In the genomic region with DNA sequence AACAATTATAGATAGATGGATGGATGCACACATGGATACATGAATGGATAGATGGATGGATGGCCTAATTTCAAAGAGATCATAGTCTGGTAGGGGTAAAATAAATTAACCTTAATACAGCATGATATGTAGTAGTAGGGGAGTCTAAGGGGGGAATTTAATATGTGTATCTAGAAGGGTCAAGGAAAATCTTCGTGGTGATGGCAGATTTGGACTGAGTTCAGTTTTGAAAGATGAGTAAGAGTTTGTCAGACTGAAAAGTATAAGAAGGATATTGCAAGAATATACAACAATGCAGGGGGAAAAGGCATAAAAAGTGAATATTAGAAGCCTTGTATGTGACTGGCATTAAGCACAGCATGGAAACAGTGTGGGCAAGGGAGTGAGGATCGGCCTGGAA, we compare ENCODE assay signal across 21 cellular contexts.
DNase-seq lines count a peak whose midpoint lies in the region; ATAC-seq, FAIRE-seq and TF ChIP-seq lines count a peak whose summit lies in the region.
"Had no signal": no experiment of that assay in that cellular context is flagged by ENCODE, and none has a peak within 500 bp of the region (broad histone marks: within the 10 kb centered on the region; RNA-seq: fewer than 3 reads in every experiment).

No MANE protein-coding gene starts in this region.

- ATAC-seq in heart right ventricle (no peak), left cardiac atrium (no peak)
- ATAC-seq: activated CD8-positive, alpha-beta memory T cell treated with anti-CD3 and anti-CD28 coated beads, Interleukin-2, amount 10 ng/mL, durations not matched to agents 7 days and 5 days; naive thymus-derived CD8-positive, alpha-beta T cell; SK-N-SH treated with all-trans-retinoic acid at 6 μM for 48 hours had no signal

- DNase-seq in heart right ventricle (no peak), left cardiac atrium (no peak), bronchial epithelial cell (ENCODE audit: low read depth) (peak; percentile 50), iris pigment epithelial cell (ENCODE audit: low read depth) (peak; percentile 62), thyroid gland (no peak), NCI-H2171 (lab: John Stamatoyannopoulos, UW) (no peak), SIG-M5 (lab: John Stamatoyannopoulos, UW) (no peak), D721Med (ENCODE audit: insufficient read length, low spot score) (no peak)
- DNase-seq: activated CD4-positive, alpha-beta T cell treated with anti-CD3 and anti-CD28 coated beads for 36 hours; activated CD8-positive, alpha-beta memory T cell treated with anti-CD3 and anti-CD28 coated beads, Interleukin-2, amount 10 ng/mL, durations not matched to agents 7 days and 5 days; activated effector memory CD4-positive, alpha-beta T cell treated with Interleukin-2 at 50 U/mL for 16 hours; glutamatergic neuron; KG1; naive thymus-derived CD8-positive, alpha-beta T cell; NCI-H1092; NCI-H748 treated with DMSO at 0.1 percent for 48 hours; PC-9 had no signal

- WGBS in heart right ventricle, 2 donors, result 88 to 92% methylated on average over 2 of the region's 2 CpGs
- 90 to 92% methylated on average over 2 of the region's 2 CpGs for WGBS in thyroid gland, 2 donors

- H3K27me3 ChIP-seq in heart right ventricle, result no peaks in the 10 kb centered on the region
- H3K27me3 ChIP-seq in bronchial epithelial cell (ENCODE audit: control insufficient read depth, insufficient read depth, low read length), result no peaks in the 10 kb centered on the region
- H3K27me3 ChIP-seq in thyroid gland, result no peaks in the 10 kb centered on the region

- H3K4me1 ChIP-seq in heart right ventricle (peaks cover 0 to 66% (median 27%) of the 10 kb centered on the region in 9 donors), thyroid gland (peaks cover 19 to 25% of the 10 kb centered on the region in 2 donors)

- TF ChIP-seq CTCF in heart right ventricle (IDR thresholded peaks at IDR 0.05) (no peak), bronchial epithelial cell (IDR thresholded peaks at IDR 0.05; ENCODE audit: insufficient read depth, low read length, severe bottlenecking) (no peak), thyroid gland (IDR thresholded peaks at IDR 0.05) (no peak), D721Med (IDR thresholded peaks at IDR 0.05; ENCODE audit: insufficient read depth, missing control alignments) (no peak)

- H3K9me3 ChIP-seq in heart right ventricle (no peaks in the 10 kb centered on the region), thyroid gland (no peaks in the 10 kb centered on the region)
- H3K9me3 ChIP-seq: HAP-1 had no signal

- no peak for TF ChIP-seq POLR2A in thyroid gland (IDR thresholded peaks at IDR 0.05)

- peaks cover 0 to 33% (median 0%) of the 10 kb centered on the region in 9 donors for H3K36me3 ChIP-seq in heart right ventricle
- H3K36me3 ChIP-seq in bronchial epithelial cell (ENCODE audit: control insufficient read depth, insufficient read depth, low read length), result peaks cover 1% of the 10 kb centered on the region
- no peaks in the 10 kb centered on the region for H3K36me3 ChIP-seq in thyroid gland

- FAIRE-seq in bronchial epithelial cell (lab: Jason Lieb, UNC) (no peak), D721Med (lab: Jason Lieb, UNC) (no peak)
- FAIRE-seq: endometrium had no signal

- no peak overlapping the region for H3K4me3 ChIP-seq in heart right ventricle
- no peak overlapping the region for H3K4me3 ChIP-seq in bronchial epithelial cell (ENCODE audit: low read depth, low read length)
- no peak overlapping the region for H3K4me3 ChIP-seq in thyroid gland (replicated peaks in 1 of 3)
- H3K4me3 ChIP-seq: HAP-1, lung, PC-9 had no signal

- peak overlapping the region in 9 of 10 donors; percentile 56 to 81 (median 73) for H3K27ac ChIP-seq in heart right ventricle
- H3K27ac ChIP-seq in thyroid gland, result peak overlapping the region; percentile 68 to 88 (median 87)
- H3K27ac ChIP-seq: PC-9 had no signal

- intact Hi-C loops in heart right ventricle (cut with DNase I) (loop anchor here in 6 of 10 donors (2.0 to 10.0 kb wide), 5 partner anchors 39 to 99 kb away; a partner anchor contains a TSS), left cardiac atrium (cut with DNase I) (no loop called here), thyroid gland (cut with DNase I) (no loop called here)

Comparison
In these comparisons a context has a peak if more than half of its experiments do, and no peak if none do; other contexts are left out.
1. intact Hi-C loops: an anchor here in heart right ventricle (2.0 to 10.0 kb wide); none called in left cardiac atrium and thyroid gland.
2. DNase-seq: peak in bronchial epithelial cell (single experiment) and iris pigment epithelial cell (single experiment); none in heart right ventricle (0 of 2), left cardiac atrium (single experiment), thyroid gland (0 of 2), NCI-H2171 (single experiment), SIG-M5 (single experiment) and D721Med (single experiment).